1 cellular context compared by ENCODE assay signal in the genomic region with DNA sequence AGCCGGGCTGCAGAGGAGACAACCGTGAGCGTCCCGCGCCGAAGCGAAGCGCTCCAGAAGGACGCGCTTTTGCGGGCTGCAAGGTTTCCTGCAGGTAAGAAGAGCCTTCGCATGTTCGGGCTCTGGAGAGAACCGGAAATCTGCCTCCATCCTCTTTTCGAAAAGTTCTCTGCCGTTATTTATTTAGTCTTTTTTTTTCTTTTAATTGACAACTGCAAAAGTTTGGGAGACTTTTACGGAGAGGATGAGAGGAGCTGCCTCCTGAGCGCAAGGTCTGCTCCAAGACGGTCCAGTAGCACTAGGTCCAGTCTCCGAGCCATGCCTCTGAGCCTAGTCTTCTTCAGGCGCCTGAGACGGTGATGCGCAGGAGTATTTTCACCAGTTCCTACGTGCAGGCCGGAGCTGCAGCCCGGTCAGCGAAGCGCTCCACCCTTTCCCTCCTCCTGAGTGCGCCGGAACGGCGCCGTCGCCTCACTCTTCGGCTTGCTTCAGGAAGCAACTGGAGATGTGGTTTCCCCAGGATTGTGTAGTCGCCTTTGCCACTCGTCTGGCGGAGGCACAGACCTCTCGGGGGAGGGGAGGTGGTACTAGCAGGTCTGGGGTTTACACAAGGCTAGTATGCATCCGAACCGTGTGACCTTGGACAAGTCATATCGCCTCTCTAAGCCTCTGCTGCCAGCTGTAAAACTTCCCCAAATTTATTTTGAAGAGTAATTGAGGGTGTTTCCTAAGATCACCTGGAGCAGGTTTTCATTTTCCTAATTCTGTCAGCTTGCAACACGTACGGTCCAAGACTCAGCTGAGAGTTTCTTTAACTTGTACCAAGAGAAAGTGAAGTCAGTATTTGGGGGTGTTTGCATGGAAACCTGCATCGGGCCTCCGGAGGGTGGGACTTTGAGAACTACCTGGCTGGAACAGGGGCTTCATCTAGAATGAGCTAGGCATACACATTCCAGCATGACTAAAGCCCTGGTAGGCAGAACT.
TF ChIP-seq lines count a peak whose summit lies in the region.

No MANE protein-coding gene starts in this region.

TF ChIP-seq in endothelial cell of umbilical vein, 7 proteins besides CTCF, POLR2A, EP300 and RAD21:
- no peak for TF ChIP-seq JUN (IDR thresholded peaks at IDR 0.05; ENCODE audit: borderline replicate concordance, insufficient read depth, insufficient read length, low read depth)
- TF ChIP-seq EZH2 (IDR thresholded peaks at IDR 0.05; ENCODE audit: borderline replicate concordance, low read depth, low read length, severe bottlenecking) = peak; percentile 0
